Comparison of ENCODE assay signal across 8 cellular contexts in genomic region chr4:4106923-4107322, GRCh38.
DNase-seq lines count a peak whose midpoint lies in the region; ATAC-seq and TF ChIP-seq lines count a peak whose summit lies in the region.
"Not testable (repeated sequence)": the region's sequence is repeated elsewhere in the genome, so short reads cannot be mapped to it uniquely, and the experiment has no call there.

No MANE protein-coding gene starts in this region.

- POLR2A ChIA-PET in HCT116 (lab: Charles Lee): not testable (repeated sequence)

- not testable (repeated sequence) for TF ChIP-seq RAD21 in HCT116 (IDR thresholded peaks at IDR 0.05; ENCODE audit: low read depth)

- not testable (repeated sequence) for H3K27ac ChIP-seq in HCT116 (ENCODE audit: low read depth, low read length); SU-DHL-6 (ENCODE audit: low read depth, low read length); iPS DF 6.9 (ENCODE audit: low read length)

- H2AFZ ChIP-seq in HCT116 (ENCODE audit: low read depth, low read length, poor library complexity, severe bottlenecking); SU-DHL-6 (ENCODE audit: low read depth, low read length, severe bottlenecking): not testable (repeated sequence)

- H3K36me3 Mint-ChIP-seq in CD14-positive monocyte; activated naive CD4-positive, alpha-beta T cell treated with anti-CD3 and anti-CD28 coated beads for 36 hours (ENCODE audit: low read depth); natural killer cell treated with Interleukin-12 subunit alpha and Interleukin-12 subunit beta and Interleukin-15 and Interleukin-18, amount 100 ng/mL, for 72 hours; stimulated activated memory B cell treated with anti-CD40 and anti-IgM and Interleukin-4, amounts not matched to agents 10 μg/mL and 1 μg/mL and 100 μg/mL, for 72 hours: not testable (repeated sequence)

- intact Hi-C loops in CD14-positive monocyte (cut with micrococcal nuclease); HCT116 (cut with micrococcal nuclease): not testable (repeated sequence)
- intact Hi-C loops in activated naive CD4-positive, alpha-beta T cell treated with anti-CD3 and anti-CD28 coated beads for 36 hours (cut with micrococcal nuclease): loop anchor here (2.0 kb wide), 1 partner anchor 122 kb away; no protein-coding TSS in a partner anchor

- peak overlapping the region; percentile 51 to 62 for H3K4me3 ChIP-seq in HCT116 (replicated peaks in 1 of 2; ENCODE audit: low read depth in 1 of 2, low read length in 2 of 2)
- not testable (repeated sequence) for H3K4me3 ChIP-seq in SU-DHL-6 (ENCODE audit: insufficient read depth, low read length, poor library complexity, severe bottlenecking)
- H3K4me3 ChIP-seq in iPS DF 6.9 (ENCODE audit: low read length): peak overlapping the region; percentile 23; the same call in 1 of the 2 replicates

- H4K20me1 ChIP-seq in HCT116 (ENCODE audit: insufficient read depth); SU-DHL-6 (ENCODE audit: low read depth, low read length): not testable (repeated sequence)

- not testable (repeated sequence) for TF ChIP-seq POLR2A in HCT116 (IDR thresholded peaks at IDR 0.05; ENCODE audit: borderline replicate concordance, extremely low read depth, insufficient read depth, insufficient read length)

- H3K27ac Mint-ChIP-seq in CD14-positive monocyte; activated naive CD4-positive, alpha-beta T cell treated with anti-CD3 and anti-CD28 coated beads for 36 hours; natural killer cell treated with Interleukin-12 subunit alpha and Interleukin-12 subunit beta and Interleukin-15 and Interleukin-18, amount 100 ng/mL, for 72 hours; stimulated activated memory B cell treated with anti-CD40 and anti-IgM and Interleukin-4, amounts not matched to agents 10 μg/mL and 1 μg/mL and 100 μg/mL, for 72 hours: not testable (repeated sequence)

- BruUV-seq in HCT116 (replicated peaks; lab: Mats Ljungman, UMichigan): not testable (repeated sequence)

- not testable (repeated sequence) for TF ChIP-seq CTCF in CD14-positive monocyte (IDR thresholded peaks at IDR 0.05); HCT116 (IDR thresholded peaks at IDR 0.05 in 2 of 3, conservative IDR thresholded peaks at IDR 0.05 in 1 of 3; ENCODE audit: borderline replicate concordance in 1 of 3, insufficient read depth in 1 of 3, low read depth in 2 of 3, low read length in 2 of 3); SU-DHL-6 (IDR thresholded peaks at IDR 0.05; ENCODE audit: insufficient read depth, low read length, poor library complexity, severe bottlenecking)

- H3K9me2 ChIP-seq in HCT116 (ENCODE audit: insufficient read depth); SU-DHL-6 (replicated peaks; ENCODE audit: insufficient read depth, low read length): not testable (repeated sequence)

- CTCF ChIA-PET in HCT116 (lab: Charles Lee): interaction anchor here (0.6 to 1.5 kb wide), 2 partner anchors 9 to 76 kb away, joined by 3 to 15 read pairs; no protein-coding TSS in a partner anchor
- CTCF ChIA-PET in activated naive CD4-positive, alpha-beta T cell treated with anti-CD3 and anti-CD28 coated beads for 36 hours (lab: Charles Lee): interaction anchor here (0.6 kb wide), 1 partner anchor 121 kb away, joined by 3 read pairs; no protein-coding TSS in a partner anchor

- peak overlapping the region; percentile 74 for H3K4me2 ChIP-seq in HCT116 (ENCODE audit: low read length)
- H3K4me2 ChIP-seq in SU-DHL-6 (ENCODE audit: low read depth, low read length, poor library complexity, severe bottlenecking): not testable (repeated sequence)

- H3K79me2 ChIP-seq in HCT116 (ENCODE audit: insufficient read depth, low read length); SU-DHL-6 (ENCODE audit: insufficient read depth, low read length): not testable (repeated sequence)

- not testable (repeated sequence) for H3K27me3 ChIP-seq in HCT116 (ENCODE audit: insufficient read depth, low read length); SU-DHL-6 (ENCODE audit: low read length); iPS DF 6.9 (ENCODE audit: control insufficient read depth, insufficient read depth, low read length)

- H3F3A ChIP-seq in SU-DHL-6 (ENCODE audit: insufficient read depth): not testable (repeated sequence)

- WGBS in iPS DF 6.9 (ENCODE audit: insufficient coverage, insufficient read length): no CpG with 5 or more reads among the region's 36 CpGs

- not testable (repeated sequence) for H3K4me1 ChIP-seq in HCT116 (ENCODE audit: control insufficient read depth in 1 of 2, insufficient read depth in 2 of 2, low read length in 2 of 2); iPS DF 6.9 (ENCODE audit: control insufficient read depth, insufficient read depth, low read length)

- not testable (repeated sequence) for H3K4me1 Mint-ChIP-seq in CD14-positive monocyte; activated naive CD4-positive, alpha-beta T cell treated with anti-CD3 and anti-CD28 coated beads for 36 hours (ENCODE audit: low read depth); natural killer cell treated with Interleukin-12 subunit alpha and Interleukin-12 subunit beta and Interleukin-15 and Interleukin-18, amount 100 ng/mL, for 72 hours (ENCODE audit: low read depth in 2 of 2)
- peaks cover 14% of the 10 kb centered on the region for H3K4me1 Mint-ChIP-seq in stimulated activated memory B cell treated with anti-CD40 and anti-IgM and Interleukin-4, amounts not matched to agents 10 μg/mL and 1 μg/mL and 100 μg/mL, for 72 hours

- RAD21 ChIA-PET in HCT116 (lab: Charles Lee; ENCODE audit: low non-redundant PET in 1 of 2, low total read pairs in 2 of 2, uncharacterized antibody in 2 of 2, unreplicated experiment in 2 of 2): interaction anchor here in 1 of 2 experiments (1.2 kb wide), 1 partner anchor 122 kb away, joined by 3 read pairs; no protein-coding TSS in a partner anchor

- ATAC-seq in HCT116: peak; percentile 15; the same call in 1 of the 2 replicates
- not testable (repeated sequence) for ATAC-seq in natural killer cell treated with Interleukin-12 subunit alpha and Interleukin-12 subunit beta and Interleukin-15 and Interleukin-18, amount 100 ng/mL, for 72 hours; stimulated activated memory B cell treated with anti-CD40 and anti-IgM and Interleukin-4, amounts not matched to agents 10 μg/mL and 1 μg/mL and 100 μg/mL, for 72 hours

- not testable (repeated sequence) for H3K9me3 Mint-ChIP-seq in CD14-positive monocyte; activated naive CD4-positive, alpha-beta T cell treated with anti-CD3 and anti-CD28 coated beads for 36 hours; natural killer cell treated with Interleukin-12 subunit alpha and Interleukin-12 subunit beta and Interleukin-15 and Interleukin-18, amount 100 ng/mL, for 72 hours; stimulated activated memory B cell treated with anti-CD40 and anti-IgM and Interleukin-4, amounts not matched to agents 10 μg/mL and 1 μg/mL and 100 μg/mL, for 72 hours

- H3K4me3 Mint-ChIP-seq in CD14-positive monocyte: peak overlapping the region; percentile 65 to 75
- H3K4me3 Mint-ChIP-seq in activated naive CD4-positive, alpha-beta T cell treated with anti-CD3 and anti-CD28 coated beads for 36 hours: peak overlapping the region; percentile 52
- peak overlapping the region; percentile 58 for H3K4me3 Mint-ChIP-seq in natural killer cell treated with Interleukin-12 subunit alpha and Interleukin-12 subunit beta and Interleukin-15 and Interleukin-18, amount 100 ng/mL, for 72 hours
- H3K4me3 Mint-ChIP-seq in stimulated activated memory B cell treated with anti-CD40 and anti-IgM and Interleukin-4, amounts not matched to agents 10 μg/mL and 1 μg/mL and 100 μg/mL, for 72 hours: peak overlapping the region; percentile 76

- peaks cover 30 to 56% (median 34%) of the 10 kb centered on the region in 3 donors for H3K27me3 Mint-ChIP-seq in CD14-positive monocyte (ENCODE audit: low read depth in 3 of 3)
- H3K27me3 Mint-ChIP-seq in activated naive CD4-positive, alpha-beta T cell treated with anti-CD3 and anti-CD28 coated beads for 36 hours (ENCODE audit: low read depth): peaks cover 10% of the 10 kb centered on the region
- peaks cover 25 to 45% of the 10 kb centered on the region in 2 donors for H3K27me3 Mint-ChIP-seq in natural killer cell treated with Interleukin-12 subunit alpha and Interleukin-12 subunit beta and Interleukin-15 and Interleukin-18, amount 100 ng/mL, for 72 hours
- peaks cover 51% of the 10 kb centered on the region for H3K27me3 Mint-ChIP-seq in stimulated activated memory B cell treated with anti-CD40 and anti-IgM and Interleukin-4, amounts not matched to agents 10 μg/mL and 1 μg/mL and 100 μg/mL, for 72 hours

- not testable (repeated sequence) for DNase-seq in CD14-positive monocyte (ENCODE audit: low spot score); HCT116 (ENCODE audit: low read depth, low spot score); iPS DF 6.9 (ENCODE audit: low read depth, low spot score); natural killer cell treated with Interleukin-12 subunit alpha and Interleukin-12 subunit beta and Interleukin-15 and Interleukin-18, amount 100 ng/mL, for 72 hours (ENCODE audit: low spot score)
- peak; percentile 5 for DNase-seq in activated naive CD4-positive, alpha-beta T cell treated with anti-CD3 and anti-CD28 coated beads for 36 hours
- DNase-seq in ecto neural progenitor cell (ENCODE audit: low spot score): peak; percentile 50

- H3K9ac ChIP-seq in HCT116 (ENCODE audit: low read length) (peak overlapping the region; percentile 51), SU-DHL-6 (ENCODE audit: low read length) (peak overlapping the region; percentile 35; the same call in 1 of the 2 replicates)

- not testable (repeated sequence) for H3K36me3 ChIP-seq in HCT116 (ENCODE audit: control insufficient read depth in 1 of 2, insufficient read depth in 2 of 2, low read length in 2 of 2); SU-DHL-6 (ENCODE audit: low read length); iPS DF 6.9 (ENCODE audit: control insufficient read depth, insufficient read depth, low read length)

- H3K9me3 ChIP-seq in HCT116 (ENCODE audit: control insufficient read depth in 1 of 2, insufficient read depth in 1 of 2, low read depth in 1 of 2, low read length in 2 of 2); SU-DHL-6 (ENCODE audit: insufficient read depth, low read length); iPS DF 6.9 (ENCODE audit: control insufficient read depth, insufficient read depth, low read length): not testable (repeated sequence)
